9 cellular contexts compared by ENCODE assay signal in genomic region chr19:1087813-1088418, GRCh38. TPM values are rescaled to one million over a fixed set of nuclear protein-coding genes. Genes with fewer than 3 reads are reported as not detected.
DNase-seq lines count a peak whose midpoint lies in the region; FAIRE-seq and TF ChIP-seq lines count a peak whose summit lies in the region.
"Had no signal": no experiment of that assay in that cellular context is flagged by ENCODE, and none has a peak within 500 bp of the region (broad histone marks: within the 10 kb centered on the region; RNA-seq: fewer than 3 reads in every experiment).

No MANE protein-coding gene starts in this region.

- peaks cover 7% of the 10 kb centered on the region for H3K36me3 Mint-ChIP-seq in neural progenitor cell

- peak; percentile 25 for TF ChIP-seq POLR2A in GM18526 (IDR thresholded peaks at IDR 0.05; ENCODE audit: extremely low read depth, insufficient read length)

- no peaks in the 10 kb centered on the region for H3K4me1 Mint-ChIP-seq in neural progenitor cell

- WGBS in esophagus, 2 donors: 59 to 60% methylated on average over 27 of the region's 27 CpGs
- 52 to 59% (median 54%) methylated on average over 26 to 27 of the region's 27 CpGs for WGBS in small intestine, 3 donors

- H3K9ac ChIP-seq in SU-DHL-6 (ENCODE audit: low read length) (peak overlapping the region; percentile 34), neural progenitor cell (no peak overlapping the region)

- H3K9me3 ChIP-seq in SU-DHL-6 (ENCODE audit: insufficient read depth, low read length) (no peaks in the 10 kb centered on the region), esophagus (ENCODE audit: control insufficient read depth in 2 of 2, insufficient read depth in 1 of 2, low read depth in 1 of 2, low read length in 1 of 2) (no peaks in the 10 kb centered on the region), small intestine (ENCODE audit: control insufficient read depth, low read depth) (no peaks in the 10 kb centered on the region), neural progenitor cell (ENCODE audit: low read depth) (no peaks in the 10 kb centered on the region)

- H3K27me3 ChIP-seq in SU-DHL-6 (ENCODE audit: low read length) (no peaks in the 10 kb centered on the region), esophagus (ENCODE audit: control insufficient read depth in 1 of 2, insufficient read depth in 2 of 2, low read length in 2 of 2) (no peaks in the 10 kb centered on the region), small intestine (ENCODE audit: control insufficient read depth in 2 of 2, insufficient read depth in 2 of 2, low read length in 2 of 2) (no peaks in the 10 kb centered on the region), neural progenitor cell (no peaks in the 10 kb centered on the region)

- H2AFZ ChIP-seq in SU-DHL-6 (ENCODE audit: low read depth, low read length, severe bottlenecking) (no peak overlapping the region), neural progenitor cell (replicated peaks) (no peak overlapping the region)

- no peak for FAIRE-seq in small intestine (lab: Jason Lieb, UNC)

- H3K4me3 ChIP-seq in SU-DHL-6 (ENCODE audit: insufficient read depth, low read length, poor library complexity, severe bottlenecking) (no peak overlapping the region), esophagus (ENCODE audit: low read depth in 1 of 2, low read length in 2 of 2) (no peak overlapping the region), small intestine (ENCODE audit: low read depth in 1 of 2, low read length in 2 of 2) (no peak overlapping the region), neural progenitor cell (no peak overlapping the region)

- H3K4me3 Mint-ChIP-seq in neural progenitor cell: no peak overlapping the region

- H3K79me2 ChIP-seq in SU-DHL-6 (ENCODE audit: insufficient read depth, low read length) (peaks cover 1% of the 10 kb centered on the region), neural progenitor cell (ENCODE audit: low read depth) (peaks cover 3% of the 10 kb centered on the region)

- H4K20me1 ChIP-seq in SU-DHL-6 (ENCODE audit: low read depth, low read length): no peaks in the 10 kb centered on the region
- H4K20me1 ChIP-seq in neural progenitor cell (ENCODE audit: low read depth): peaks cover 9% of the 10 kb centered on the region

- H3K9me3 Mint-ChIP-seq in neural progenitor cell: no peaks in the 10 kb centered on the region

- H3K4me1 ChIP-seq in esophagus (ENCODE audit: control insufficient read depth in 2 of 2, insufficient read depth in 2 of 2, low read length in 1 of 2) (peaks cover 0 to 15% of the 10 kb centered on the region in 2 donors), small intestine (ENCODE audit: control insufficient read depth in 2 of 2, insufficient read depth in 1 of 2, low read depth in 1 of 2, low read length in 1 of 2) (peaks cover 0 to 4% of the 10 kb centered on the region in 2 donors), neural progenitor cell (peaks cover 2% of the 10 kb centered on the region)

- no peaks in the 10 kb centered on the region for H3K9me2 ChIP-seq in SU-DHL-6 (replicated peaks; ENCODE audit: insufficient read depth, low read length)

- H3K27ac ChIP-seq in SU-DHL-6 (ENCODE audit: low read depth, low read length) (peak overlapping the region; percentile 87), esophagus (ENCODE audit: low read depth in 2 of 2, low read length in 1 of 2) (peak overlapping the region; percentile 56 to 60), small intestine (ENCODE audit: low read depth in 1 of 2, low read length in 1 of 2) (peak overlapping the region; percentile 36 to 78), neural progenitor cell (no peak overlapping the region)

- H3K4me2 ChIP-seq in SU-DHL-6 (ENCODE audit: low read depth, low read length, poor library complexity, severe bottlenecking) (peak overlapping the region; percentile 27), neural progenitor cell (no peak overlapping the region)

- H3K27me3 Mint-ChIP-seq in neural progenitor cell (ENCODE audit: insufficient read depth, low read depth): peaks cover 2% of the 10 kb centered on the region

- DNase-seq in small intestine (no peak), iPS-NIHi11 (ENCODE audit: low spot score) (no peak), NCI-H2227 (lab: John Stamatoyannopoulos, UW; ENCODE audit: unreplicated experiment) (no peak), neural progenitor cell (ENCODE audit: low spot score) (no peak), NCI-H774 (lab: John Stamatoyannopoulos, UW) (no peak)
- DNase-seq: stimulated activated CD4-positive, alpha-beta T cell treated with anti-CD3 and anti-CD28 coated beads, Interleukin-15, amount 100 ng/mL, for 24 hours had no signal

- H3F3A ChIP-seq in SU-DHL-6 (ENCODE audit: insufficient read depth): peaks cover 28% of the 10 kb centered on the region
- peaks cover 9% of the 10 kb centered on the region for H3F3A ChIP-seq in neural progenitor cell (ENCODE audit: low read depth)

- H3K36me3 ChIP-seq in SU-DHL-6 (ENCODE audit: low read length) (no peaks in the 10 kb centered on the region), esophagus (ENCODE audit: control insufficient read depth in 2 of 2, insufficient read depth in 2 of 2, low read length in 1 of 2) (peaks cover 0 to 55% of the 10 kb centered on the region in 2 donors), small intestine (ENCODE audit: control insufficient read depth in 2 of 2, insufficient read depth in 2 of 2, low read length in 2 of 2) (peaks cover 3 to 16% of the 10 kb centered on the region in 2 donors), neural progenitor cell (no peaks in the 10 kb centered on the region)

- no peak overlapping the region for H3K27ac Mint-ChIP-seq in neural progenitor cell

- TF ChIP-seq CTCF in SU-DHL-6 (IDR thresholded peaks at IDR 0.05; ENCODE audit: insufficient read depth, low read length, poor library complexity, severe bottlenecking) (no peak), neural progenitor cell (IDR thresholded peaks at IDR 0.05) (no peak)

RNA-seq across cellular contexts. Expression of gene POLR2E, which starts 7.3 kb away (rescaled TPM):
- 100 to 1,000 TPM in 1 of 2 donors, 10 to 100 TPM in 1; 77.9 to 162 TPM for polyA plus RNA-seq in esophagus
- polyA plus RNA-seq in small intestine: 100 to 1,000 TPM; 141 to 189 (median 143) TPM
- 98.8 and 197 TPM in 2 replicates for total RNA-seq in neural progenitor cell (ENCODE audit: low replicate concordance)

RNA-seq across cellular contexts. Expression of gene GPX4, which starts 15.9 kb away (rescaled TPM):
- polyA plus RNA-seq in esophagus (100 to 1,000 TPM; 271 to 294 TPM), small intestine (1,000 to 10,000 TPM in 2 of 3 donors, 100 to 1,000 TPM in 1; 335 to 1,298 (median 1,178) TPM)
- total RNA-seq in neural progenitor cell (ENCODE audit: low replicate concordance): 289 and 439 TPM in 2 replicates

RNA-seq across cellular contexts. Expression of gene ARHGAP45, which starts 20.9 kb away (rescaled TPM):
- polyA plus RNA-seq in esophagus (10 to 100 TPM in 1 of 2 donors, 1 to 10 TPM in 1; 8.9 to 17.7 TPM), small intestine (10 to 100 TPM; 34.3 to 81.1 (median 62.6) TPM)
- 9.6 and 18.2 TPM in 2 replicates for total RNA-seq in neural progenitor cell (ENCODE audit: low replicate concordance)

RNA-seq across cellular contexts. Expression of gene ABCA7, which starts 48.0 kb away (rescaled TPM):
- 10 to 100 TPM; 11.4 to 26.4 TPM for polyA plus RNA-seq in esophagus
- 10 to 100 TPM in 2 of 3 donors, 1 to 10 TPM in 1; 6.2 to 60.3 (median 34.2) TPM for polyA plus RNA-seq in small intestine
- 1.4 and 21.9 TPM in 2 replicates for total RNA-seq in neural progenitor cell (ENCODE audit: low replicate concordance)
